8 cellular contexts compared by ENCODE assay signal in genomic region chr14:105247715-105248367, GRCh38. TPM values are rescaled to one million over a fixed set of nuclear protein-coding genes. Genes with fewer than 3 reads are reported as not detected.
A peak's percentile ranks its signal among the peaks of the same experiment; 100 is the strongest.
DNase-seq lines count a peak whose midpoint lies in the region; ATAC-seq and TF ChIP-seq lines count a peak whose summit lies in the region.

No MANE protein-coding gene starts in this region.

- H3K9ac ChIP-seq in MM.1S (ENCODE audit: low read length): no peak overlapping the region

- no peak for DNase-seq in MM.1S
- no peak for DNase-seq in epithelial cell of proximal tubule (ENCODE audit: low read depth)
- DNase-seq in omental fat pad (ENCODE audit: low spot score): no peak
- no peak for DNase-seq in NCI-H510A treated with DMSO at 0.1 percent for 48 hours (lab: John Stamatoyannopoulos, UW)
- no peak for DNase-seq in G401 (ENCODE audit: low spot score)

- no peaks in the 10 kb centered on the region for H3K36me3 ChIP-seq in MM.1S (replicated peaks; ENCODE audit: insufficient read depth, low read length)

- H4K20me1 ChIP-seq in MM.1S (ENCODE audit: insufficient read depth, low read length): no peaks in the 10 kb centered on the region

- no peaks in the 10 kb centered on the region for H3K9me2 ChIP-seq in MM.1S (replicated peaks; ENCODE audit: insufficient read depth, low read length)

- no peak overlapping the region for H3K27ac ChIP-seq in MM.1S (ENCODE audit: low read length)

- in situ Hi-C loops in G401 (cut with HindIII; ENCODE audit: low sequenced_read_pairs): no loop called here

- peak overlapping the region; percentile 68 for H3K4me2 ChIP-seq in MM.1S (ENCODE audit: low read depth, low read length)

- H3K4me1 ChIP-seq in MM.1S (ENCODE audit: low read length): no peaks in the 10 kb centered on the region

- ATAC-seq in GM18858 (IDR thresholded peaks at IDR 0.05; ENCODE audit: unreplicated experiment) (peak; percentile 17), omental fat pad (ENCODE audit: low FRiP score) (peak; percentile 11), GM21381 (IDR thresholded peaks at IDR 0.05; ENCODE audit: unreplicated experiment) (no peak), HG03521 (IDR thresholded peaks at IDR 0.05; ENCODE audit: unreplicated experiment) (no peak)

- H3K4me3 ChIP-seq in MM.1S (ENCODE audit: low read length) (peak overlapping the region; percentile 39; the same call in 1 of the 2 replicates), epithelial cell of proximal tubule (ENCODE audit: low read depth, low read length) (peak overlapping the region; percentile 66)

- TF ChIP-seq CTCF in MM.1S (IDR thresholded peaks at IDR 0.05; ENCODE audit: low read length) (no peak), epithelial cell of proximal tubule (conservative IDR thresholded peaks at IDR 0.05; ENCODE audit: low read depth, low read length) (no peak), omental fat pad (IDR thresholded peaks at IDR 0.05) (no peak)

- H3K27me3 ChIP-seq in MM.1S (replicated peaks; ENCODE audit: insufficient read depth, low read length): no peaks in the 10 kb centered on the region

- H2AFZ ChIP-seq in MM.1S (ENCODE audit: low read length): no peak overlapping the region

- H3F3A ChIP-seq in MM.1S (ENCODE audit: insufficient read depth, low read length): no peaks in the 10 kb centered on the region

- no peaks in the 10 kb centered on the region for H3K9me3 ChIP-seq in MM.1S (replicated peaks; ENCODE audit: insufficient read depth, low read length)

- H3K79me2 ChIP-seq in MM.1S (ENCODE audit: low read length): no peaks in the 10 kb centered on the region

RNA-seq across cellular contexts. Expression of gene BTBD6, which starts 0.5 kb away (rescaled TPM):
- total RNA-seq in epithelial cell of proximal tubule (39.4 and 64.1 TPM in 2 replicates), omental fat pad (10 to 100 TPM; 63.9 to 95.4 (median 67.9) TPM)
- 40.4 and 42.6 TPM in 2 replicates for total RNA-seq in G401 (2014; rRNA removed; shearing (Covaris generic))

RNA-seq across cellular contexts. Expression of gene BRF1, which starts 53.0 kb away (rescaled TPM):
- 23.8 and 30.7 TPM in 2 replicates for total RNA-seq in epithelial cell of proximal tubule
- total RNA-seq in omental fat pad: 10 to 100 TPM; 22.8 to 46.5 (median 30.7) TPM
- total RNA-seq in G401 (2014; rRNA removed; shearing (Covaris generic)): 30.3 and 46.8 TPM in 2 replicates

Comparison
In these comparisons a context has a peak if more than half of its experiments do, and no peak if none do; other contexts are left out.
1. ATAC-seq: peak in GM18858 (single experiment) and omental fat pad (single experiment); none in GM21381 (single experiment) and HG03521 (single experiment).